ENCODE assay signal across 15 cellular contexts in the genomic region with DNA sequence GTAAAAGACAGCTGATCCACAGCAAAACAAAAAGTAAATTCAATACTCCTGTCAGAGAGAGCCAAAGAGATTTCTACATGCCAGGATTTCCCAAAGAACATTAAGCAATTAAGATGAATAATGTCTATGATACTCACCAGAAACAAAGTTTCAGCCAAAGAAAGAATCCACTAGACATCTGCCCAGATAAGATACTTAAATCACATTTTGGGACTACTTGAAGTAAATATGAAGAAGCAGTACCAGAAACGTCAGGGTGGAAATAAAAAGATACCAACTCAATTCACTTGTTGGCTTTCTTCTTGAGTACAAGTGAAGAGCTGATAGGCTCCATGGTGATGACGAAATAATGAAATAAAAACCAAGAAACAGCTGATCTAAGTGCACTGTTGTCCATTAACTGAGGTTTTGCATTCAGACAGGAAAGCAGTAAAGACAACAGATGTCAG. TPM values are rescaled to one million over a fixed set of nuclear protein-coding genes. Genes with fewer than 3 reads are reported as not detected.
A peak's percentile ranks its signal among the peaks of the same experiment; 100 is the strongest.
DNase-seq lines count a peak whose midpoint lies in the region; ATAC-seq and TF ChIP-seq lines count a peak whose summit lies in the region.
"Had no signal": no experiment of that assay in that cellular context is flagged by ENCODE, and none has a peak within 500 bp of the region (broad histone marks: within the 10 kb centered on the region; RNA-seq: fewer than 3 reads in every experiment).

No MANE protein-coding gene starts in this region.

- peak; percentile 43 for DNase-seq in EH (ENCODE audit: low read depth)
- DNase-seq in fibroblast of villous mesenchyme (ENCODE audit: low read depth), result peak; percentile 79
- DNase-seq in osteoblast (ENCODE audit: insufficient read length, low spot score, missing footprints), result peak; percentile 73
- DNase-seq in NCI-H2227 treated with DMSO at 0.1 percent for 48 hours (lab: John Stamatoyannopoulos, UW), result no peak
- no peak for DNase-seq in BE2C
- DNase-seq in NCI-H2196 (lab: John Stamatoyannopoulos, UW; ENCODE audit: unreplicated experiment), result no peak
- no peak for DNase-seq in NCI-H748 treated with DMSO at 0.1 percent for 48 hours (lab: John Stamatoyannopoulos, UW)
- DNase-seq: activated CD4-positive, alpha-beta T cell treated with anti-CD3 and anti-CD28 coated beads, Interleukin-2, amount 50 U/mL, for 48 hours; activated naive CD8-positive, alpha-beta T cell treated with anti-CD3 and anti-CD28 coated beads, Interleukin-2, amount 50 U/mL, for 24 hours; Kasumi-1; natural killer cell; NCI-H1417 treated with DMSO at 0.1 percent for 48 hours; stimulated activated CD4-positive, alpha-beta T cell treated with anti-CD3 and anti-CD28 coated beads, Interleukin-2, amount 100 ng/mL, for 24 hours had no signal

- H3K9me3 ChIP-seq in osteoblast (ENCODE audit: low read depth, low read length), result peaks cover 4% of the 10 kb centered on the region
- no peaks in the 10 kb centered on the region; the same call in 1 of the 2 replicates for H3K9me3 ChIP-seq in BE2C

- peaks cover 5% of the 10 kb centered on the region for H4K20me1 ChIP-seq in osteoblast (ENCODE audit: insufficient read depth, low read length)

- TF ChIP-seq CTCF in fibroblast of villous mesenchyme (IDR thresholded peaks at IDR 0.05; ENCODE audit: insufficient read depth, low read depth, low read length) (no peak), osteoblast (IDR thresholded peaks at IDR 0.05; ENCODE audit: extremely low read depth, low read depth, low read length) (no peak), BE2C (IDR thresholded peaks at IDR 0.05; ENCODE audit: low read depth, low read length) (no peak)

- peaks cover 19% of the 10 kb centered on the region for H3K79me2 ChIP-seq in osteoblast (ENCODE audit: insufficient read depth, low read length)

- peak overlapping the region; percentile 35 for H3K4me2 ChIP-seq in osteoblast (ENCODE audit: insufficient read depth, low read length)
- H3K4me2 ChIP-seq: BLaER1 treated with 17β-estradiol and CSF1 and Interleukin-3, amounts not matched to agents 10 nM and 100 nM had no signal

- H3K27me3 ChIP-seq in osteoblast (ENCODE audit: insufficient read depth, low read length) (no peaks in the 10 kb centered on the region), BE2C (no peaks in the 10 kb centered on the region)
- H3K27me3 ChIP-seq: BLaER1 treated with 17β-estradiol and CSF1 and Interleukin-3, amounts not matched to agents 10 nM and 100 nM had no signal

- H3K27ac ChIP-seq in osteoblast (ENCODE audit: low read depth, low read length), result peak overlapping the region; percentile 37
- H3K27ac ChIP-seq: BLaER1 treated with 17β-estradiol and CSF1 and Interleukin-3, amounts not matched to agents 10 nM and 100 nM had no signal

- H3K4me3 ChIP-seq in fibroblast of villous mesenchyme (ENCODE audit: low read depth, low read length), result no peak overlapping the region
- H3K4me3 ChIP-seq in osteoblast (ENCODE audit: insufficient read depth, low read length), result no peak overlapping the region
- no peak overlapping the region for H3K4me3 ChIP-seq in BE2C (ENCODE audit: low read depth, low read length)
- H3K4me3 ChIP-seq: BLaER1 treated with 17β-estradiol and CSF1 and Interleukin-3, amounts not matched to agents 10 nM and 100 nM had no signal

- peak; percentile 84 for ATAC-seq in SK-N-SH treated with all-trans-retinoic acid at 6 μM for 48 hours
- ATAC-seq: activated naive CD8-positive, alpha-beta T cell treated with anti-CD3 and anti-CD28 coated beads, Interleukin-2, amount 50 U/mL, for 24 hours; natural killer cell had no signal

- H3K4me1 ChIP-seq in osteoblast (ENCODE audit: insufficient read depth, low read length) (peaks cover 16% of the 10 kb centered on the region), BE2C (no peaks in the 10 kb centered on the region)
- H3K4me1 ChIP-seq: BLaER1 treated with 17β-estradiol and CSF1 and Interleukin-3, amounts not matched to agents 10 nM and 100 nM had no signal

- H3K36me3 ChIP-seq in osteoblast (ENCODE audit: insufficient read depth, low read length), result no peaks in the 10 kb centered on the region
- H3K36me3 ChIP-seq in BE2C, result no peaks in the 10 kb centered on the region

- no peak overlapping the region for H2AFZ ChIP-seq in osteoblast (ENCODE audit: low read length)

TF ChIP-seq in SK-N-SH treated with all-trans-retinoic acid at 6 μM for 48 hours, 23 proteins besides CTCF, POLR2A, EP300 and RAD21:
- TF ChIP-seq, protein P1, sequence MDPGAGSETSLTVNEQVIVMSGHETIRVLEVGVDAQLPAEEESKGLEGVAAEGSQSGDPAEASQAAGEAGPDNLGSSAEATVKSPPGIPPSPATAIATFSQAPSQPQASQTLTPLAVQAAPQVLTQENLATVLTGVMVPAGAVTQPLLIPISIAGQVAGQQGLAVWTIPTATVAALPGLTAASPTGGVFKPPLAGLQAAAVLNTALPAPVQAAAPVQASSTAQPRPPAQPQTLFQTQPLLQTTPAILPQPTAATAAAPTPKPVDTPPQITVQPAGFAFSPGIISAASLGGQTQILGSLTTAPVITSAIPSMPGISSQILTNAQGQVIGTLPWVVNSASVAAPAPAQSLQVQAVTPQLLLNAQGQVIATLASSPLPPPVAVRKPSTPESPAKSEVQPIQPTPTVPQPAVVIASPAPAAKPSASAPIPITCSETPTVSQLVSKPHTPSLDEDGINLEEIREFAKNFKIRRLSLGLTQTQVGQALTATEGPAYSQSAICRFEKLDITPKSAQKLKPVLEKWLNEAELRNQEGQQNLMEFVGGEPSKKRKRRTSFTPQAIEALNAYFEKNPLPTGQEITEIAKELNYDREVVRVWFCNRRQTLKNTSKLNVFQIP (CRISPR knock-in tag; IDR thresholded peaks at IDR 0.05; ENCODE audit: borderline replicate concordance, low read depth), result no peak; the same call in 1 of the 2 replicates
- TF ChIP-seq ZC3H10 (CRISPR knock-in tag; IDR thresholded peaks at IDR 0.05), result no peak
- TF ChIP-seq OSR1 (CRISPR knock-in tag; IDR thresholded peaks at IDR 0.05), result no peak
- no peak for TF ChIP-seq SNAI2 (CRISPR knock-in tag; IDR thresholded peaks at IDR 0.05)
- TF ChIP-seq, protein P2, sequence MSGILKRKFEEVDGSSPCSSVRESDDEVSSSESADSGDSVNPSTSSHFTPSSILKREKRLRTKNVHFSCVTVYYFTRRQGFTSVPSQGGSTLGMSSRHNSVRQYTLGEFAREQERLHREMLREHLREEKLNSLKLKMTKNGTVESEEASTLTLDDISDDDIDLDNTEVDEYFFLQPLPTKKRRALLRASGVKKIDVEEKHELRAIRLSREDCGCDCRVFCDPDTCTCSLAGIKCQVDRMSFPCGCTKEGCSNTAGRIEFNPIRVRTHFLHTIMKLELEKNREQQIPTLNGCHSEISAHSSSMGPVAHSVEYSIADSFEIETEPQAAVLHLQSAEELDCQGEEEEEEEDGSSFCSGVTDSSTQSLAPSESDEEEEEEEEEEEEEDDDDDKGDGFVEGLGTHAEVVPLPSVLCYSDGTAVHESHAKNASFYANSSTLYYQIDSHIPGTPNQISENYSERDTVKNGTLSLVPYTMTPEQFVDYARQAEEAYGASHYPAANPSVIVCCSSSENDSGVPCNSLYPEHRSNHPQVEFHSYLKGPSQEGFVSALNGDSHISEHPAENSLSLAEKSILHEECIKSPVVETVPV (CRISPR knock-in tag; IDR thresholded peaks at IDR 0.05), result peak; percentile 29; the same call in 1 of the 2 replicates
- peak; percentile 92 for TF ChIP-seq ISL1 (CRISPR knock-in tag; IDR thresholded peaks at IDR 0.05)

RNA-seq across cellular contexts. Expression of a gene that starts 31.6 kb away (rescaled TPM):
- 9.5 and 14.8 TPM in 2 replicates for total RNA-seq in fibroblast of villous mesenchyme
- 25.3 and 33.6 TPM in 2 replicates for total RNA-seq in osteoblast
- polyA plus RNA-seq in BE2C (2012; ENCODE audit: insufficient read depth, insufficient read length, low read depth), result 0.54 TPM

Comparison
In these comparisons a context has a peak if more than half of its experiments do, and no peak if none do; other contexts are left out.
1. DNase-seq: peak in EH (single experiment), fibroblast of villous mesenchyme (single experiment) and osteoblast (single experiment); none in NCI-H2227 treated with DMSO at 0.1 percent for 48 hours (single experiment), BE2C (single experiment), NCI-H2196 (single experiment) and NCI-H748 treated with DMSO at 0.1 percent for 48 hours (single experiment).